Comparison of ENCODE assay signal across 8 cellular contexts in genomic region chr2:24360963-24361330, GRCh38. TPM values are rescaled to one million over a fixed set of nuclear protein-coding genes. Genes with fewer than 3 reads are reported as not detected.
DNase-seq lines count a peak whose midpoint lies in the region; ATAC-seq and TF ChIP-seq lines count a peak whose summit lies in the region.

No MANE protein-coding gene starts in this region.

- POLR2A ChIA-PET in CD8-positive, alpha-beta memory T cell (lab: Charles Lee): interaction anchor here (0.6 to 1.4 kb wide), 7 partner anchors 10 to 855 kb away, joined by 3 to 8 read pairs (median 4); partner anchors contain the start of genes CENPO, PTRHD1 and SF3B6
- POLR2A ChIA-PET in PC-9 (lab: Charles Lee; ENCODE audit: unreplicated experiment): no interaction called here

- peaks cover 22% of the 10 kb centered on the region for H3K4me1 ChIP-seq in CD8-positive, alpha-beta memory T cell (ENCODE audit: insufficient read depth, low read length)
- peaks cover 36% of the 10 kb centered on the region for H3K4me1 ChIP-seq in PC-9 (replicated peaks; ENCODE audit: insufficient read depth)
- H3K4me1 ChIP-seq in ovary (ENCODE audit: insufficient read depth): peaks cover 6% of the 10 kb centered on the region

- peaks cover 0 to 11% (median 3%) of the 10 kb centered on the region in 3 donors for H3K36me3 Mint-ChIP-seq in CD8-positive, alpha-beta memory T cell

- ATAC-seq in GM21381 (IDR thresholded peaks at IDR 0.05; ENCODE audit: unreplicated experiment): no peak

- H3F3A ChIP-seq in PC-9 (ENCODE audit: insufficient read depth, low read depth): peaks cover 23% of the 10 kb centered on the region; the same call in 1 of the 2 replicates

- peaks cover 36% of the 10 kb centered on the region for H3K79me2 ChIP-seq in PC-9 (ENCODE audit: low read depth)

- CTCF ChIA-PET in CD8-positive, alpha-beta memory T cell (lab: Charles Lee): interaction anchor here (1.1 to 1.5 kb wide), 3 partner anchors 10 to 53 kb away, joined by 3 to 6 read pairs (median 3); no protein-coding TSS in a partner anchor
- CTCF ChIA-PET in PC-9 (lab: Charles Lee): interaction anchor here (0.6 kb wide), 1 partner anchor 1479 kb away, joined by 5 read pairs; no protein-coding TSS in a partner anchor

- no peaks in the 10 kb centered on the region for H3K9me3 Mint-ChIP-seq in CD8-positive, alpha-beta memory T cell

- TF ChIP-seq CTCF in PC-9 (conservative IDR thresholded peaks at IDR 0.05): no peak
- TF ChIP-seq CTCF in ovary (IDR thresholded peaks at IDR 0.05): no peak

- H3K9me2 ChIP-seq in PC-9 (ENCODE audit: insufficient read depth): no peaks in the 10 kb centered on the region

- no peaks in the 10 kb centered on the region for H3K27me3 Mint-ChIP-seq in CD8-positive, alpha-beta memory T cell

- H3K27ac Mint-ChIP-seq in CD8-positive, alpha-beta memory T cell: peak overlapping the region; percentile 67 to 98 (median 96)

- peak overlapping the region; percentile 82 for H3K4me2 ChIP-seq in PC-9

- H4K20me1 ChIP-seq in PC-9 (ENCODE audit: insufficient read depth): no peaks in the 10 kb centered on the region

- H3K36me3 ChIP-seq in CD8-positive, alpha-beta memory T cell (ENCODE audit: insufficient read depth, low read length): no peaks in the 10 kb centered on the region
- H3K36me3 ChIP-seq in PC-9 (ENCODE audit: low read depth): no peaks in the 10 kb centered on the region
- no peaks in the 10 kb centered on the region for H3K36me3 ChIP-seq in ovary

- H2AFZ ChIP-seq in PC-9: peak overlapping the region; percentile 98

- H3K27me3 ChIP-seq in CD8-positive, alpha-beta memory T cell (ENCODE audit: insufficient read depth, low read length, poor library complexity, severe bottlenecking): no peaks in the 10 kb centered on the region
- H3K27me3 ChIP-seq in PC-9 (ENCODE audit: insufficient read depth, low read depth): no peaks in the 10 kb centered on the region
- no peaks in the 10 kb centered on the region for H3K27me3 ChIP-seq in ovary

- no peak for DNase-seq in CD8-positive, alpha-beta memory T cell
- DNase-seq in PC-9: no peak
- no peak for DNase-seq in epithelial cell of prostate (ENCODE audit: low read depth, low spot score)
- peak in 1 of 5 donors; percentile 25 for DNase-seq in ovary
- DNase-seq in NCI-H128 (lab: John Stamatoyannopoulos, UW; ENCODE audit: unreplicated experiment): no peak
- no peak for DNase-seq in DMS153 treated with DMSO at 0.1 percent for 48 hours (lab: John Stamatoyannopoulos, UW; ENCODE audit: unreplicated experiment)
- DNase-seq in DMS114 treated with DMSO at 0.1 percent for 48 hours (lab: John Stamatoyannopoulos, UW; ENCODE audit: unreplicated experiment): no peak

- peaks cover 31 to 37% (median 31%) of the 10 kb centered on the region in 3 donors for H3K4me1 Mint-ChIP-seq in CD8-positive, alpha-beta memory T cell

- peak overlapping the region; percentile 88 for H3K4me3 ChIP-seq in CD8-positive, alpha-beta memory T cell (ENCODE audit: low read length)
- H3K4me3 ChIP-seq in PC-9 (peak overlapping the region; percentile 97), ovary (peak overlapping the region; percentile 78)

- TF ChIP-seq POLR2A in ovary (IDR thresholded peaks at IDR 0.05): no peak

- TF ChIP-seq EP300 in ovary (IDR thresholded peaks at IDR 0.05): no peak

- H3K27ac ChIP-seq in CD8-positive, alpha-beta memory T cell (ENCODE audit: low read depth, low read length): peak overlapping the region; percentile 93
- peak overlapping the region; percentile 54 for H3K27ac ChIP-seq in PC-9
- H3K27ac ChIP-seq in epithelial cell of prostate: peak overlapping the region; percentile 83
- peak overlapping the region; percentile 88 to 96 for H3K27ac ChIP-seq in ovary

- no peaks in the 10 kb centered on the region for H3K9me3 ChIP-seq in CD8-positive, alpha-beta memory T cell (ENCODE audit: low read length)
- H3K9me3 ChIP-seq in PC-9 (ENCODE audit: insufficient read depth, low read depth) (no peaks in the 10 kb centered on the region), ovary (no peaks in the 10 kb centered on the region)

- intact Hi-C loops in PC-9 (cut with micrococcal nuclease; ENCODE audit: unreplicated experiment): loop anchor here (1.0 to 10.0 kb wide), 2 partner anchors 126 to 277 kb away; partner anchors contain the start of gene TP53I3
- intact Hi-C loops in ovary (cut with DNase I): loop anchor here in 1 of 4 donors (2.0 kb wide), 1 partner anchor 60 kb away; no protein-coding TSS in a partner anchor

- WGBS in ovary, 3 donors: 89 to 90% (median 89%) methylated on average over 15 of the region's 15 CpGs

- H3K4me3 Mint-ChIP-seq in CD8-positive, alpha-beta memory T cell: peak overlapping the region; percentile 91 to 96 (median 94)

- TSS peak; percentile 84 for BruUV-seq in PC-9 (replicated peaks; lab: Mats Ljungman, UMichigan)

RNA-seq across cellular contexts. Expression of gene ITSN2, which starts 0.6 kb away (rescaled TPM):
- total RNA-seq in CD8-positive, alpha-beta memory T cell: 10 to 100 TPM; 71.2 to 76.1 TPM
- 76.7 TPM for polyA plus RNA-seq in CD8-positive, alpha-beta memory T cell
- total RNA-seq in PC-9 (2021) (28.4 and 30.4 TPM in 2 replicates), ovary (10 to 100 TPM; 34.2 to 44.4 (median 39.8) TPM)
- polyA plus RNA-seq in ovary: 10 to 100 TPM; 17.8 to 24.6 TPM
